In genomic region chr20:3811421-3812258, GRCh38 we compare ENCODE assay signal across 1 cellular context.
A peak's percentile ranks its signal among the peaks of the same experiment; 100 is the strongest.
TF ChIP-seq lines count a peak whose summit lies in the region.

No MANE protein-coding gene starts in this region.

TF ChIP-seq in K562, 482 proteins besides CTCF, POLR2A, EP300 and RAD21 (continued from another document and continues in another):
- TF ChIP-seq MGA (IDR thresholded peaks at IDR 0.05), result peak; percentile 90
- TF ChIP-seq NR2C2 (CRISPR knock-in tag; IDR thresholded peaks at IDR 0.05), result no peak
- TF ChIP-seq NR2C2 (tag; IDR thresholded peaks at IDR 0.05), result no peak
- TF ChIP-seq HSF4 (CRISPR knock-in tag; IDR thresholded peaks at IDR 0.05; ENCODE audit: borderline replicate concordance), result no peak
- no peak for TF ChIP-seq SLC30A9 (CRISPR knock-in tag; IDR thresholded peaks at IDR 0.05)
- no peak for TF ChIP-seq ZHX1 (conservative IDR thresholded peaks at IDR 0.05; ENCODE audit: low read length)
- TF ChIP-seq CHD7 (IDR thresholded peaks at IDR 0.05; ENCODE audit: low read depth, low read length), result no peak
- TF ChIP-seq JUND (IDR thresholded peaks at IDR 0.05; ENCODE audit: borderline replicate concordance, low read depth, low read length), result peak; percentile 67; the same call in 1 of the 2 replicates
- peak; percentile 66; the same call in 2 of the 3 replicates for TF ChIP-seq JUND (tag; IDR thresholded peaks at IDR 0.05; ENCODE audit: borderline replicate concordance, low read depth, low read length)
- TF ChIP-seq GTF2F1 (IDR thresholded peaks at IDR 0.05; ENCODE audit: low read depth, low read length), result no peak
- TF ChIP-seq MYC (IDR thresholded peaks at IDR 0.05; ENCODE audit: low read depth, low read length), result peak; percentile 64; the same call in 1 of the 2 replicates
- no peak for TF ChIP-seq MYC (CRISPR knock-in tag; IDR thresholded peaks at IDR 0.05; ENCODE audit: borderline replicate concordance, low read depth)
- no peak for TF ChIP-seq TRIM24 (IDR thresholded peaks at IDR 0.05)
- TF ChIP-seq ZNF263 (CRISPR knock-in tag; IDR thresholded peaks at IDR 0.05; ENCODE audit: borderline replicate concordance), result no peak
- TF ChIP-seq MEF2D (tag; conservative IDR thresholded peaks at IDR 0.05; ENCODE audit: low read depth), result no peak
- TF ChIP-seq ZNF696 (CRISPR knock-in tag; conservative IDR thresholded peaks at IDR 0.05), result no peak
- no peak for TF ChIP-seq FOS (IDR thresholded peaks at IDR 0.05; ENCODE audit: extremely low read depth, insufficient read length)
- no peak for TF ChIP-seq LARP7 (IDR thresholded peaks at IDR 0.05)
- TF ChIP-seq NFRKB (IDR thresholded peaks at IDR 0.05; ENCODE audit: low read depth), result no peak
- TF ChIP-seq GTF3C2 (IDR thresholded peaks at IDR 0.05; ENCODE audit: borderline replicate concordance, extremely low read depth, insufficient read length), result no peak
- TF ChIP-seq YBX1 (IDR thresholded peaks at IDR 0.05), result no peak
- TF ChIP-seq SMAD1 (IDR thresholded peaks at IDR 0.05; ENCODE audit: low read depth, low read length, partially characterized antibody), result no peak
